Comparison of ENCODE assay signal across 8 cellular contexts in the genomic region with DNA sequence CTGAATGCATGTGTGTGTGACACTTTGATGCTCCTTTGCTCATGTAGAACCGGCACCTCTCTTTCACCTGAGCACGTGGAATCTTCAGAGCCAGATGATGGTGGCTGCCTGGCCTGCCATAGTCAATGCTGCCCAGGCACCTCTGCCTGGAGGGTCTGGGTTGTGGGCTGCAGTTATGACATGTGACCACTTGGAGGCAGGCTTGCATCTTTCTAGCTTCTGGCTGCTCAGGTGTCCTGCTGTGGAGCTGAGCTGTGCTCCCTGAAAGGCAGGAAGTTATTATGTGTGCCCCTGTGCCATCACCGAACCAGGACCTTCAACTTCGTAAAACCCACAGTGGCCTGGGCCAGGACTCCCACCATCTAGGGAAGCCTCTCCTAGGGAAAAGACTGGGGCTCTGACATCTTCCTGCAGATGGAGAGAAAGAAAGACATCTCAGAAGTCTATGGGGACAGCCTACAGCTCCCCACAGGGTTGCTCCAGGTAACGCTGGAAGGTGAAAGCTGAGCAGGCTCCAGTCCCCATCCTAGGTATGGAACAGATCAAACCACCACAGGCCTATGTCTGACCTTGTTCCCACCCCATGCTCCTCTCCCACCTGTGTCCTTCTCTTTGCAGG. TPM values are rescaled to one million over a fixed set of nuclear protein-coding genes. Genes with fewer than 3 reads are reported as not detected.
DNase-seq lines count a peak whose midpoint lies in the region; TF ChIP-seq lines count a peak whose summit lies in the region.

No MANE protein-coding gene starts in this region.

- no peaks in the 10 kb centered on the region for H3K4me1 ChIP-seq in uterus

- TF ChIP-seq POLR2A in uterus (IDR thresholded peaks at IDR 0.05), result no peak

- H3K9me3 ChIP-seq in uterus, result no peaks in the 10 kb centered on the region

- intact Hi-C loops in uterus (cut with DNase I; ENCODE audit: low total_unique reads), result no loop called here

- H3K4me3 ChIP-seq in uterus, result no peak overlapping the region

- no peaks in the 10 kb centered on the region for H3K36me3 ChIP-seq in uterus

- H3K27ac ChIP-seq in uterus, result no peak overlapping the region

- TF ChIP-seq CTCF in uterus (IDR thresholded peaks at IDR 0.05), result peak; percentile 67 to 82 (median 72)

- peak; percentile 68 for DNase-seq in GDM1 (lab: John Stamatoyannopoulos, UW)
- peak; percentile 77 for DNase-seq in H4 (ENCODE audit: low spot score)
- DNase-seq in LoVo (ENCODE audit: low spot score), result peak; percentile 65
- DNase-seq in SHP77 treated with DMSO at 0.1 percent for 48 hours (lab: John Stamatoyannopoulos, UW), result peak; percentile 16
- peak; percentile 89 for DNase-seq in activated effector memory CD4-positive, alpha-beta T cell treated with anti-CD3 and anti-CD28 coated beads, Interleukin-2, amount 50 U/mL, for 16 hours
- peak; percentile 84 for DNase-seq in germinal center (ENCODE audit: low spot score)
- DNase-seq in pons (ENCODE audit: low spot score), result peak; percentile 68
- DNase-seq in uterus, result peak; percentile 42 to 59

- H3K27me3 ChIP-seq in uterus, result no peaks in the 10 kb centered on the region

RNA-seq across cellular contexts. Expression of a gene that starts 30.2 kb away (rescaled TPM):
- 1.4 and 1.5 TPM in 2 replicates for total RNA-seq in H4 (2014; rRNA removed; shearing (Covaris generic))
- total RNA-seq in uterus, result 10 to 100 TPM in 2 of 4 donors, 1 to 10 TPM in 2; 1.8 to 31.8 (median 7.6) TPM

Comparison
In these comparisons a context has a peak if more than half of its experiments do, and no peak if none do; other contexts are left out.
1. DNase-seq: peak in every context shown above with its lines; median percentile 89 in activated effector memory CD4-positive, alpha-beta T cell treated with anti-CD3 and anti-CD28 coated beads, Interleukin-2, amount 50 U/mL, for 16 hours; 84 in germinal center; 77 in H4; 68 in GDM1; 68 in pons; 65 in LoVo; 50 in uterus; 16 in SHP77 treated with DMSO at 0.1 percent for 48 hours.